In genomic region chr12:12499909-12500604, GRCh38 we compare ENCODE assay signal across 27 cellular contexts.
DNase-seq lines count a peak whose midpoint lies in the region; ATAC-seq, FAIRE-seq and TF ChIP-seq lines count a peak whose summit lies in the region.
"Had no signal": no experiment of that assay in that cellular context is flagged by ENCODE, and none has a peak within 500 bp of the region (broad histone marks: within the 10 kb centered on the region; RNA-seq: fewer than 3 reads in every experiment).

No MANE protein-coding gene starts in this region.

- WGBS in H1 (ENCODE audit: extremely low coverage in 1 of 2, insufficient coverage in 1 of 2, insufficient read length in 1 of 2, insufficient replicate concordance in 2 of 2, low coverage in 1 of 2, low lambda C conversion rate in 2 of 2, missing lambda C conversion rate in 1 of 2), 2 experiments: 91% methylated on average over 5 of the region's 5 CpGs; no CpG with 5 or more reads in 1 of the 2 experiments

- no peak overlapping the region for H2BK20ac ChIP-seq in H1 (ENCODE audit: low read length)

- H4K20me1 ChIP-seq in H1 (replicated peaks in 1 of 2; ENCODE audit: control insufficient read depth in 1 of 2, insufficient read depth in 2 of 2, low read length in 2 of 2): peaks cover 2% of the 10 kb centered on the region in 2 experiments
- H4K20me1 ChIP-seq: BLaER1 treated with 17β-estradiol and CSF1 and Interleukin-3, amounts not matched to agents 10 nM and 100 nM had no signal

- H4K5ac ChIP-seq in H1 (ENCODE audit: insufficient read length, low read depth, low read length): no peak overlapping the region

- H3K56ac ChIP-seq in H1 (replicated peaks; ENCODE audit: insufficient read length, low read depth, low read length): no peak overlapping the region

- H4K8ac ChIP-seq in H1 (ENCODE audit: extremely low read depth, insufficient read depth, low read length): no peak overlapping the region

- H3K4ac ChIP-seq in H1 (replicated peaks; ENCODE audit: insufficient read length, low read depth, low read length): no peak overlapping the region

- no peak overlapping the region for H3K14ac ChIP-seq in H1 (ENCODE audit: insufficient read length)

- TF ChIP-seq EP300 in H1 (IDR thresholded peaks at IDR 0.05; ENCODE audit: borderline replicate concordance in 1 of 2, low read depth in 2 of 2, low read length in 2 of 2): no peak

- POLR2A ChIA-PET in H1 (lab: Charles Lee; ENCODE audit: partially characterized antibody): interaction anchor here (0.7 to 1.5 kb wide), 2 partner anchors 17 to 63 kb away, joined by 3 read pairs; partner anchors contain the start of gene DUSP16

- H2AK5ac ChIP-seq in H1 (ENCODE audit: low read depth, low read length): no peak overlapping the region

- H3K36me3 ChIP-seq in H1 (ENCODE audit: control insufficient read depth in 2 of 4, insufficient read depth in 4 of 4, low read length in 3 of 4): peaks cover 0 to 3% (median 0%) of the 10 kb centered on the region in 4 experiments; a peak in 2 of 8 replicates
- H3K36me3 ChIP-seq: neural progenitor cell, sigmoid colon had no signal

- H3K27me3 ChIP-seq in H1 (replicated peaks in 1 of 4; ENCODE audit: control insufficient read depth in 3 of 4, extremely low read depth in 1 of 4, insufficient read depth in 3 of 4, low read length in 3 of 4): no peaks in the 10 kb centered on the region
- H3K27me3 ChIP-seq: BLaER1 treated with 17β-estradiol and CSF1 and Interleukin-3, amounts not matched to agents 10 nM and 100 nM; heart right ventricle; neural progenitor cell; sigmoid colon; vagina had no signal

- H3K79me2 ChIP-seq in H1 (ENCODE audit: control insufficient read depth in 1 of 2, insufficient read depth in 2 of 2, low read length in 2 of 2): peaks cover 0 to 52% of the 10 kb centered on the region in 2 experiments; a peak in 3 of 4 replicates

- TF ChIP-seq POLR2A in H1 (IDR thresholded peaks at IDR 0.05; ENCODE audit: control extremely low read depth in 1 of 2, low read depth in 2 of 2, low read length in 2 of 2): no peak

- H3K9me3 Mint-ChIP-seq in activated naive CD4-positive, alpha-beta T cell treated with anti-CD3 and anti-CD28 coated beads, Interleukin-2, amount 50 U/mL, for 24 hours: no peaks in the 10 kb centered on the region
- no peaks in the 10 kb centered on the region for H3K9me3 Mint-ChIP-seq in activated naive CD4-positive, alpha-beta T cell treated with anti-CD3 and anti-CD28 coated beads, Interleukin-2, amount 50 U/mL, for 72 hours
- H3K9me3 Mint-ChIP-seq: HFFc6, neural progenitor cell had no signal

- no peak overlapping the region for H3K4me3 ChIP-seq in H1 (ENCODE audit: extremely low read depth in 1 of 4, insufficient read depth in 2 of 4, low read depth in 3 of 4, low read length in 4 of 4)
- H3K4me3 ChIP-seq: BLaER1 treated with 17β-estradiol and CSF1 and Interleukin-3, amounts not matched to agents 10 nM and 100 nM; heart right ventricle; neural progenitor cell; sigmoid colon; vagina had no signal

- TF ChIP-seq RAD21 in H1 (IDR thresholded peaks at IDR 0.05 in 1 of 2, conservative IDR thresholded peaks at IDR 0.05 in 1 of 2; ENCODE audit: low read depth in 2 of 2, low read length in 2 of 2): no peak

- no peak overlapping the region for H3K23ac ChIP-seq in H1 (ENCODE audit: insufficient read length)

- peaks cover 0 to 16% (median 8%) of the 10 kb centered on the region in 4 experiments; a peak in 5 of 7 replicates for H3K4me1 ChIP-seq in H1 (replicated peaks in 1 of 4; ENCODE audit: control insufficient read depth in 3 of 4, insufficient read depth in 4 of 4, low read length in 3 of 4)

- no peak overlapping the region for H3K18ac ChIP-seq in H1 (ENCODE audit: extremely low read depth, low read length)

- CTCF ChIA-PET in H1 (lab: Charles Lee; ENCODE audit: partially characterized antibody): interaction anchor here (0.8 to 1.6 kb wide), 6 partner anchors 10 to 418 kb away, joined by 3 to 7 read pairs (median 3); no protein-coding TSS in a partner anchor

- H4K91ac ChIP-seq in H1 (replicated peaks; ENCODE audit: insufficient read length, low read length): no peak overlapping the region

- peaks cover 5% of the 10 kb centered on the region for H3K36me3 Mint-ChIP-seq in activated naive CD4-positive, alpha-beta T cell treated with anti-CD3 and anti-CD28 coated beads, Interleukin-2, amount 50 U/mL, for 24 hours
- H3K36me3 Mint-ChIP-seq in activated naive CD4-positive, alpha-beta T cell treated with anti-CD3 and anti-CD28 coated beads, Interleukin-2, amount 50 U/mL, for 72 hours: peaks cover 0 to 16% of the 10 kb centered on the region in 2 donors
- peaks cover 5% of the 10 kb centered on the region for H3K36me3 Mint-ChIP-seq in T-helper 17 cell (ENCODE audit: low read depth)

- H3K4me3 Mint-ChIP-seq in activated naive CD4-positive, alpha-beta T cell treated with anti-CD3 and anti-CD28 coated beads, Interleukin-2, amount 50 U/mL, for 24 hours: no peak overlapping the region
- peak overlapping the region; percentile 75 for H3K4me3 Mint-ChIP-seq in T-helper 17 cell
- H3K4me3 Mint-ChIP-seq: HFFc6, neural progenitor cell had no signal

- no peak overlapping the region for H2BK120ac ChIP-seq in H1 (replicated peaks; ENCODE audit: low read depth, low read length)

- H3K27me3 Mint-ChIP-seq in activated naive CD4-positive, alpha-beta T cell treated with anti-CD3 and anti-CD28 coated beads, Interleukin-2, amount 50 U/mL, for 24 hours: no peaks in the 10 kb centered on the region
- H3K27me3 Mint-ChIP-seq in T-helper 17 cell: no peaks in the 10 kb centered on the region

- peak overlapping the region; percentile 20 for H3K27ac Mint-ChIP-seq in activated naive CD4-positive, alpha-beta T cell treated with anti-CD3 and anti-CD28 coated beads, Interleukin-2, amount 50 U/mL, for 24 hours
- H3K27ac Mint-ChIP-seq in activated naive CD4-positive, alpha-beta T cell treated with anti-CD3 and anti-CD28 coated beads, Interleukin-2, amount 50 U/mL, for 72 hours: peak overlapping the region in 1 of 2 donors; percentile 4
- peak overlapping the region; percentile 98 for H3K27ac Mint-ChIP-seq in T-helper 17 cell
- H3K27ac Mint-ChIP-seq: HFFc6, neural progenitor cell had no signal

- no peak overlapping the region for H2AFZ ChIP-seq in H1 (ENCODE audit: low read length)
- H2AFZ ChIP-seq: neural progenitor cell had no signal

- no peak overlapping the region for H2BK15ac ChIP-seq in H1 (ENCODE audit: low read length)

- no peak for DNase-seq in activated naive CD4-positive, alpha-beta T cell treated with anti-CD3 and anti-CD28 coated beads, Interleukin-2, amount 50 U/mL, for 72 hours (ENCODE audit: low spot score in 2 of 2)
- DNase-seq in T-helper 17 cell (no peak), H1 (ENCODE audit: low read depth in 1 of 2, low spot score in 2 of 2) (peak in 1 of 2 experiments; percentile 26), substantia nigra (lab: John Stamatoyannopoulos, UW) (no peak), C1 segment of cervical spinal cord (lab: John Stamatoyannopoulos, UW) (no peak), amniotic stem cell (lab: John Stamatoyannopoulos, UW) (no peak)
- DNase-seq: activated effector memory CD4-positive, alpha-beta T cell treated with anti-CD3 and anti-CD28 coated beads, Interleukin-2, amount 50 U/mL, for 16 hours; amygdala; heart right ventricle; HFFc6; Kasumi-1; NCI-H1048; NCI-H1930; NCI-H446; OCI-M1; posterior cingulate gyrus; sigmoid colon; stimulated activated CD4-positive, alpha-beta T cell treated with anti-CD3 and anti-CD28 coated beads, Interleukin-15, amount 100 ng/mL, for 24 hours had no signal

- no peak for TF ChIP-seq CTCF in H1 (IDR thresholded peaks at IDR 0.05; ENCODE audit: control extremely low read depth in 1 of 3, insufficient read depth in 1 of 3, low read depth in 1 of 3, low read length in 3 of 3)

- no peaks in the 10 kb centered on the region for H3K23me2 ChIP-seq in H1 (ENCODE audit: low read depth, low read length)

- H2BK12ac ChIP-seq in H1 (ENCODE audit: low read depth, low read length): no peak overlapping the region

- H3K9ac ChIP-seq in H1 (replicated peaks in 1 of 4; ENCODE audit: extremely low read depth in 1 of 4, low read depth in 3 of 4, low read length in 3 of 4): no peak overlapping the region
- H3K9ac ChIP-seq: BLaER1 treated with 17β-estradiol and CSF1 and Interleukin-3, amounts not matched to agents 10 nM and 100 nM; neural progenitor cell had no signal

- H2BK5ac ChIP-seq in H1 (ENCODE audit: low read depth, low read length): no peak overlapping the region

- H3K27ac ChIP-seq in H1 (ENCODE audit: low read depth, low read length) (no peak overlapping the region), substantia nigra (ENCODE audit: low read depth, low read length, poor library complexity, severe bottlenecking) (peak overlapping the region; percentile 40)
- H3K27ac ChIP-seq: BLaER1 treated with 17β-estradiol and CSF1 and Interleukin-3, amounts not matched to agents 10 nM and 100 nM; epithelial cell of prostate; heart right ventricle; neural progenitor cell; sigmoid colon; vagina had no signal

- ATAC-seq in activated naive CD4-positive, alpha-beta T cell treated with anti-CD3 and anti-CD28 coated beads, Interleukin-2, amount 50 U/mL, for 72 hours: no peak
- ATAC-seq in T-helper 17 cell: peak; percentile 23
- no peak for ATAC-seq in esophagus mucosa
- ATAC-seq: activated CD4-positive, CD25-positive, alpha-beta regulatory T cell treated with anti-CD3 and anti-CD28 coated beads, Interleukin-2, amount 50 U/mL, for 24 hours; heart right ventricle had no signal

- peaks cover 35% of the 10 kb centered on the region for H3K4me1 Mint-ChIP-seq in activated naive CD4-positive, alpha-beta T cell treated with anti-CD3 and anti-CD28 coated beads, Interleukin-2, amount 50 U/mL, for 24 hours
- H3K4me1 Mint-ChIP-seq in T-helper 17 cell: peaks cover 45% of the 10 kb centered on the region

- peaks cover 5% of the 10 kb centered on the region; the same call in 1 of the 2 replicates for H3K79me1 ChIP-seq in H1 (ENCODE audit: low read depth, low read length)

- no peak for FAIRE-seq in H1 (lab: Jason Lieb, UNC)
- FAIRE-seq: G401.6, HTR-8/SVneo had no signal

- no peak overlapping the region for H3K4me2 ChIP-seq in H1 (ENCODE audit: insufficient read depth in 1 of 2, low read depth in 2 of 2, low read length in 2 of 2)
- H3K4me2 ChIP-seq: BLaER1 treated with 17β-estradiol and CSF1 and Interleukin-3, amounts not matched to agents 10 nM and 100 nM; neural progenitor cell had no signal

- H3K9me3 ChIP-seq in T-helper 17 cell (ENCODE audit: control insufficient read depth, low read length, poor library complexity, severe bottlenecking) (no peaks in the 10 kb centered on the region), H1 (ENCODE audit: insufficient read depth in 2 of 2, low read depth in 1 of 2, low read length in 1 of 2) (no peaks in the 10 kb centered on the region)
- H3K9me3 ChIP-seq: BLaER1 treated with 17β-estradiol and CSF1 and Interleukin-3, amounts not matched to agents 10 nM and 100 nM; heart right ventricle; sigmoid colon; vagina had no signal

TF ChIP-seq in H1, 55 proteins besides CTCF, POLR2A, EP300 and RAD21:
- TF ChIP-seq CEBPB (IDR thresholded peaks at IDR 0.05; ENCODE audit: low read depth, low read length) (peak; percentile 77; the same call in 1 of the 2 replicates), RBBP5 (IDR thresholded peaks at IDR 0.05; ENCODE audit: borderline replicate concordance, low read depth, low read length) (no peak)
TF ChIP-seq in H1: peak in this region for 1.
